9 cellular contexts compared by ENCODE assay signal in genomic region chr7:43872401-43873165, GRCh38. TPM values are rescaled to one million over a fixed set of nuclear protein-coding genes. Genes with fewer than 3 reads are reported as not detected.
A peak's percentile ranks its signal among the peaks of the same experiment; 100 is the strongest.
DNase-seq lines count a peak whose midpoint lies in the region; ATAC-seq and TF ChIP-seq lines count a peak whose summit lies in the region.
"Had no signal": no experiment of that assay in that cellular context is flagged by ENCODE, and none has a peak within 500 bp of the region (broad histone marks: within the 10 kb centered on the region; RNA-seq: fewer than 3 reads in every experiment).

No MANE protein-coding gene starts in this region.

- peaks cover 58 to 72% (median 66%) of the 10 kb centered on the region in 10 experiments for H3K4me1 ChIP-seq in BLaER1 treated with 17β-estradiol and CSF1 and Interleukin-3, amounts not matched to agents 10 nM and 100 nM
- H3K4me1 ChIP-seq in trophoblast cell (ENCODE audit: control insufficient read depth in 1 of 2, insufficient read depth in 2 of 2, low read length in 2 of 2), result peaks cover 11 to 17% of the 10 kb centered on the region in 2 experiments

- peaks cover 9% of the 10 kb centered on the region for H3K79me1 ChIP-seq in trophoblast cell (ENCODE audit: low read length)

- no peak overlapping the region for H3K9ac ChIP-seq in BLaER1 treated with 17β-estradiol and CSF1 and Interleukin-3, amounts not matched to agents 10 nM and 100 nM
- H3K9ac ChIP-seq in trophoblast cell (ENCODE audit: low read length), result no peak overlapping the region

- H4K91ac ChIP-seq in trophoblast cell (ENCODE audit: low read depth, low read length), result no peak overlapping the region

- DNase-seq in RPMI7951 (ENCODE audit: low read depth) (peak; percentile 92), fibroblast of mammary gland (ENCODE audit: low read depth) (peak; percentile 96), trophoblast cell (peak in 1 of 2 donors; percentile 15), NCI-H510A treated with DMSO at 0.1 percent for 48 hours (lab: John Stamatoyannopoulos, UW) (no peak), NCI-H524 (lab: John Stamatoyannopoulos, UW) (no peak)
- DNase-seq: stimulated activated naive CD8-positive, alpha-beta T cell treated with anti-CD3 and anti-CD28 coated beads, Interleukin-15, Interleukin-2, amounts not matched to agents 100 U/mL and 50 U/mL, for 24 hours had no signal

- peaks cover 0 to 16% (median 0%) of the 10 kb centered on the region in 11 experiments; a peak in 3 of 22 replicates for H3K27me3 ChIP-seq in BLaER1 treated with 17β-estradiol and CSF1 and Interleukin-3, amounts not matched to agents 10 nM and 100 nM
- H3K27me3 ChIP-seq in trophoblast cell (ENCODE audit: insufficient read depth, low read length), result no peaks in the 10 kb centered on the region

- peak overlapping the region; percentile 18 to 48 (median 32); a peak in 21 of 22 replicates for H3K4me2 ChIP-seq in BLaER1 treated with 17β-estradiol and CSF1 and Interleukin-3, amounts not matched to agents 10 nM and 100 nM
- H3K4me2 ChIP-seq in trophoblast cell (ENCODE audit: low read length), result peak overlapping the region; percentile 4

- no peak overlapping the region for H2AK5ac ChIP-seq in trophoblast cell (ENCODE audit: low read length)

- no peak overlapping the region for H4K12ac ChIP-seq in trophoblast cell (ENCODE audit: low read depth, low read length)

- H3K18ac ChIP-seq in trophoblast cell (ENCODE audit: low read length), result no peak overlapping the region

- no peak overlapping the region for H3K27ac ChIP-seq in BLaER1 treated with 17β-estradiol and CSF1 and Interleukin-3, amounts not matched to agents 10 nM and 100 nM
- H3K27ac ChIP-seq in trophoblast cell (ENCODE audit: low read depth, low read length), result peak overlapping the region; percentile 3

- H2BK5ac ChIP-seq in trophoblast cell (ENCODE audit: low read depth, low read length, poor library complexity), result no peak overlapping the region

- TF ChIP-seq CTCF in fibroblast of mammary gland (conservative IDR thresholded peaks at IDR 0.05; ENCODE audit: control insufficient read depth, insufficient read depth, low read depth, low read length), result no peak

- H2BK12ac ChIP-seq in trophoblast cell (ENCODE audit: low read length), result peak overlapping the region; percentile 16

- H2AFZ ChIP-seq in trophoblast cell (ENCODE audit: insufficient read depth, low read length, poor library complexity), result no peak overlapping the region

- H3K79me2 ChIP-seq in trophoblast cell (ENCODE audit: control insufficient read depth, insufficient read depth, low read length, poor library complexity), result peaks cover 1% of the 10 kb centered on the region

- H4K8ac ChIP-seq in trophoblast cell (ENCODE audit: low read depth, low read length), result no peak overlapping the region

- no peak overlapping the region for H3K4me3 ChIP-seq in BLaER1 treated with 17β-estradiol and CSF1 and Interleukin-3, amounts not matched to agents 10 nM and 100 nM
- H3K4me3 ChIP-seq in fibroblast of mammary gland (ENCODE audit: control insufficient read depth, low read depth, low read length), result no peak overlapping the region
- no peak overlapping the region for H3K4me3 ChIP-seq in trophoblast cell (ENCODE audit: low read depth, low read length)

- peak overlapping the region; percentile 12 for H3K14ac ChIP-seq in trophoblast cell (ENCODE audit: low read length)

- ATAC-seq in GM18868 (IDR thresholded peaks at IDR 0.05; ENCODE audit: unreplicated experiment) (no peak), GM21717 (IDR thresholded peaks at IDR 0.05; ENCODE audit: unreplicated experiment) (no peak)
- ATAC-seq: stimulated activated naive CD8-positive, alpha-beta T cell treated with anti-CD3 and anti-CD28 coated beads, Interleukin-15, Interleukin-2, amounts not matched to agents 100 U/mL and 50 U/mL, for 24 hours had no signal

- H3K23ac ChIP-seq in trophoblast cell (ENCODE audit: low read length), result no peak overlapping the region

- H2BK120ac ChIP-seq in trophoblast cell (ENCODE audit: insufficient read depth, low read length, poor library complexity), result no peak overlapping the region

- H4K20me1 ChIP-seq in BLaER1 treated with 17β-estradiol and CSF1 and Interleukin-3, amounts not matched to agents 10 nM and 100 nM, result peaks cover 0 to 46% (median 30%) of the 10 kb centered on the region in 11 experiments; a peak in 21 of 22 replicates

- peaks cover 0 to 19% (median 6%) of the 10 kb centered on the region in 11 experiments; a peak in 10 of 22 replicates for H3K9me3 ChIP-seq in BLaER1 treated with 17β-estradiol and CSF1 and Interleukin-3, amounts not matched to agents 10 nM and 100 nM (replicated peaks in 1 of 11)
- peaks cover 2% of the 10 kb centered on the region for H3K9me3 ChIP-seq in trophoblast cell (ENCODE audit: insufficient read depth, low read depth, low read length)

- H3K4ac ChIP-seq in trophoblast cell (ENCODE audit: low read depth, low read length), result no peak overlapping the region

- peaks cover 2 to 41% (median 30%) of the 10 kb centered on the region in 11 experiments; a peak in 21 of 22 replicates for H3K36me3 ChIP-seq in BLaER1 treated with 17β-estradiol and CSF1 and Interleukin-3, amounts not matched to agents 10 nM and 100 nM
- peaks cover 17 to 21% of the 10 kb centered on the region in 2 experiments for H3K36me3 ChIP-seq in trophoblast cell (ENCODE audit: control insufficient read depth in 1 of 2, insufficient read depth in 2 of 2, low read length in 2 of 2)

- WGBS in trophoblast cell (ENCODE audit: extremely low coverage, insufficient coverage, insufficient read length), result no CpG with 5 or more reads among the region's 7 CpGs

RNA-seq across cellular contexts. Expression of gene MRPS24, which starts 3.3 kb away (rescaled TPM):
- 190 and 247 TPM in 2 replicates for total RNA-seq in RPMI7951 (2014; rRNA removed; shearing (Covaris generic))
- polyA plus RNA-seq in trophoblast cell (2013), result 101 and 103 TPM in 2 replicates

RNA-seq across cellular contexts. Expression of gene URGCP, which starts 33.8 kb away (rescaled TPM):
- 29.4 and 32.8 TPM in 2 replicates for total RNA-seq in RPMI7951 (2014; rRNA removed; shearing (Covaris generic))
- 8.8 and 11.0 TPM in 2 replicates for polyA plus RNA-seq in trophoblast cell (2013)

RNA-seq across cellular contexts. Expression of gene UBE2D4, which starts 53.7 kb away (rescaled TPM):
- total RNA-seq in RPMI7951 (2014; rRNA removed; shearing (Covaris generic)), result 17.3 and 24.6 TPM in 2 replicates
- polyA plus RNA-seq in trophoblast cell (2013), result 3.4 TPM in 2 replicates

Comparison
In these comparisons a context has a peak if more than half of its experiments do, and no peak if none do; other contexts are left out.
1. DNase-seq: peak in RPMI7951 (single experiment) and fibroblast of mammary gland (single experiment); none in NCI-H510A treated with DMSO at 0.1 percent for 48 hours (single experiment) and NCI-H524 (0 of 2).